Comparison of ENCODE assay signal across 27 cellular contexts in the genomic region with DNA sequence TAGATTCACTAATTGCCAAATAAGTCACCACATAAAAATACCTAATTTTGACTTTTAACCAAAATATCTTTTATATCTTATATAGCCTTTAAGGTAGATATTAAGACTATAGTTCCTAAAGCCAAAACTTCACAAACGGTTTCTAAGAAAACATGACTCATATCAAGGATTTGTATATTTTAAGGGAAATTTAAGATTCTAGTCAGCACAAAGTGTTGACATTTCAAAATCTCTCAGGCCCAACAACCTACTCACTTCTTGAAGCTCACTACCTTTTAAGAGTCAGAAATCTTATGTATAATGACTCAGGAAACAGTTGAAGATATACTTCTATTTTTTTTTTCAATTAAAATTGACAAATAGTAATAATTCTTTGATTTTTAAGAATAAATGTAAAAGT.
A peak's percentile ranks its signal among the peaks of the same experiment; 100 is the strongest.
DNase-seq lines count a peak whose midpoint lies in the region; ATAC-seq and TF ChIP-seq lines count a peak whose summit lies in the region.
"Had no signal": no experiment of that assay in that cellular context is flagged by ENCODE, and none has a peak within 500 bp of the region (broad histone marks: within the 10 kb centered on the region; RNA-seq: fewer than 3 reads in every experiment).

No MANE protein-coding gene starts in this region.

- H3K4me1 ChIP-seq in GM23248 (ENCODE audit: insufficient read depth) = 0 out of 2 replicates have a peak, but pooled peaks cover 4% of the 10 kb centered on the region
- H3K4me1 ChIP-seq: psoas muscle, upper lobe of right lung had no signal

- no peaks in the 10 kb centered on the region for H3F3A ChIP-seq in GM23248 (ENCODE audit: insufficient read depth)

- in situ Hi-C loops in GM23248 (cut with MboI) = no loop called here

- no peaks in the 10 kb centered on the region for H3K9me3 ChIP-seq in GM23248 (ENCODE audit: low read depth)
- H3K9me3 ChIP-seq: esophagus squamous epithelium, neutrophil, psoas muscle, upper lobe of right lung had no signal

- DNase-seq in GM23248 = peak; percentile 21
- peak; percentile 44 for DNase-seq in amniotic epithelial cell (ENCODE audit: low read depth)
- peak; percentile 52 for DNase-seq in fibroblast of the aortic adventitia (ENCODE audit: low read depth)
- DNase-seq in smooth muscle cell of the brain vasculature (ENCODE audit: low read depth, low spot score) = peak; percentile 12
- DNase-seq in left cardiac atrium = no peak
- DNase-seq in DMS53 treated with DMSO at 0.1 percent for 48 hours (lab: John Stamatoyannopoulos, UW; ENCODE audit: unreplicated experiment) = no peak
- DNase-seq: activated CD4-positive, alpha-beta T cell treated with anti-CD3 and anti-CD28 coated beads for 48 hours; activated CD8-positive, alpha-beta memory T cell treated with anti-CD3 and anti-CD28 coated beads for 24 hours; activated effector memory CD4-positive, alpha-beta T cell treated with Interleukin-2 at 50 U/mL for 16 hours; aorta; CD4-positive, alpha-beta T cell; esophagus squamous epithelium; immature natural killer cell; NCI-H1417; NCI-H2029 treated with DMSO at 0.1 percent for 48 hours; NCI-H526; NK-92 treated with Interleukin-12 subunit alpha and Interleukin-12 subunit beta, amount 100 ng/mL, for 24 hours; psoas muscle; stimulated activated naive CD4-positive, alpha-beta T cell treated with Interleukin-2 at 50 U/mL for 16 hours; T-cell; upper lobe of right lung had no signal

- no peak overlapping the region for H3K4me2 ChIP-seq in GM23248 (ENCODE audit: unreplicated experiment)

- H3K36me3 ChIP-seq in GM23248 (ENCODE audit: low read depth) = no peaks in the 10 kb centered on the region
- H3K36me3 ChIP-seq: esophagus squamous epithelium, MG63, neutrophil, upper lobe of right lung had no signal

- no peak overlapping the region for H3K9ac ChIP-seq in GM23248

- TF ChIP-seq CTCF in fibroblast of the aortic adventitia (IDR thresholded peaks at IDR 0.05; ENCODE audit: insufficient read depth, low read length) = no peak

- intact Hi-C loops in left cardiac atrium (cut with DNase I) = no loop called here

- H3K4me3 ChIP-seq in GM23248 (no peak overlapping the region), fibroblast of the aortic adventitia (ENCODE audit: low read depth, low read length) (no peak overlapping the region)
- H3K4me3 ChIP-seq: esophagus squamous epithelium, K562, MG63, psoas muscle, upper lobe of right lung had no signal

- peaks cover 39% of the 10 kb centered on the region for H3K79me2 ChIP-seq in GM23248 (ENCODE audit: insufficient read depth)

- 78 to 81% methylated on average over 1 of the region's 1 CpG for WGBS in GM23248 (ENCODE audit: low coverage in 1 of 2, low lambda C conversion rate in 2 of 2, missing lambda C conversion rate in 2 of 2), 2 experiments

- H3K9me2 ChIP-seq in GM23248 (ENCODE audit: insufficient read depth) = no peaks in the 10 kb centered on the region

- ATAC-seq in left cardiac atrium = no peak
- ATAC-seq in HG02763 (IDR thresholded peaks at IDR 0.05; ENCODE audit: unreplicated experiment) = no peak
- ATAC-seq: activated naive CD4-positive, alpha-beta T cell treated with anti-CD3 and anti-CD28 coated beads, Interleukin-2, amount 50 U/mL, for 72 hours; K562; psoas muscle; sciatic nerve; T-cell; upper lobe of right lung had no signal

- H3K27me3 ChIP-seq in GM23248 (replicated peaks; ENCODE audit: insufficient read depth) = no peaks in the 10 kb centered on the region
- H3K27me3 ChIP-seq: esophagus squamous epithelium, MG63, neutrophil, upper lobe of right lung had no signal

- no peak overlapping the region for H3K27ac ChIP-seq in GM23248
- H3K27ac ChIP-seq: esophagus squamous epithelium, neutrophil, psoas muscle, upper lobe of right lung had no signal

- H2AFZ ChIP-seq in GM23248 = no peak overlapping the region

- no peaks in the 10 kb centered on the region for H4K20me1 ChIP-seq in GM23248 (ENCODE audit: insufficient read depth)

Comparison
In these comparisons a context has a peak if more than half of its experiments do, and no peak if none do; other contexts are left out.
1. DNase-seq: peak in GM23248 (single experiment), amniotic epithelial cell (single experiment), fibroblast of the aortic adventitia (single experiment) and smooth muscle cell of the brain vasculature (single experiment); none in left cardiac atrium (single experiment) and DMS53 treated with DMSO at 0.1 percent for 48 hours (single experiment).